25 cellular contexts compared by ENCODE assay signal in genomic region chr9:137971477-137972138, GRCh38.
DNase-seq lines count a peak whose midpoint lies in the region; ATAC-seq and TF ChIP-seq lines count a peak whose summit lies in the region.
"Had no signal": no experiment of that assay in that cellular context is flagged by ENCODE, and none has a peak within 500 bp of the region (broad histone marks: within the 10 kb centered on the region; RNA-seq: fewer than 3 reads in every experiment).

No MANE protein-coding gene starts in this region.

- no peaks in the 10 kb centered on the region for H3K4me1 ChIP-seq in lower lobe of right lung
- no peaks in the 10 kb centered on the region for H3K4me1 ChIP-seq in suprapubic skin
- H3K4me1 ChIP-seq: A549, ascending aorta, pancreas had no signal

- H3K4me1 Mint-ChIP-seq in activated T-cell treated with anti-CD3 and anti-CD28 coated beads, Interleukin-2, amount 50 U/mL, for 24 hours (ENCODE audit: low read depth), result no peaks in the 10 kb centered on the region
- H3K4me1 Mint-ChIP-seq: activated naive CD4-positive, alpha-beta T cell treated with anti-CD3 and anti-CD28 coated beads, Interleukin-2, amount 50 U/mL, for 24 hours; B cell; naive B cell had no signal

- TF ChIP-seq CTCF in lower lobe of right lung (IDR thresholded peaks at IDR 0.05), result no peak
- TF ChIP-seq CTCF in suprapubic skin (IDR thresholded peaks at IDR 0.05), result no peak

- DNase-seq in activated T-cell treated with anti-CD3 and anti-CD28 coated beads, Interleukin-2, amount 50 U/mL, for 24 hours, result peak; percentile 13
- DNase-seq in activated T-cell treated with anti-CD3 and anti-CD28 coated beads for 4 hours (no peak), H7 (peak; percentile 28), lower lobe of right lung (peak; percentile 41), suprapubic skin (ENCODE audit: low spot score in 2 of 2) (peak; percentile 31 to 74), amygdala (lab: John Stamatoyannopoulos, UW) (no peak)
- DNase-seq: activated CD4-positive, alpha-beta T cell treated with anti-CD3 and anti-CD28 coated beads, Interleukin-2, amount 50 U/mL, for 1 hour; central memory CD4-positive, alpha-beta T cell; glutamatergic neuron; mesenchymal stem cell; naive B cell; NCI-H1092; NCI-H187 treated with DMSO at 0.1 percent for 48 hours; trophoblast cell had no signal

- H3K9me3 ChIP-seq in lower lobe of right lung, result no peaks in the 10 kb centered on the region
- no peaks in the 10 kb centered on the region for H3K9me3 ChIP-seq in suprapubic skin
- H3K9me3 ChIP-seq: A549, ascending aorta, pancreas had no signal

- H3K36me3 Mint-ChIP-seq in activated T-cell treated with anti-CD3 and anti-CD28 coated beads, Interleukin-2, amount 50 U/mL, for 24 hours (ENCODE audit: low read depth), result no peaks in the 10 kb centered on the region
- H3K36me3 Mint-ChIP-seq: activated naive CD4-positive, alpha-beta T cell treated with anti-CD3 and anti-CD28 coated beads, Interleukin-2, amount 50 U/mL, for 24 hours; naive B cell had no signal

- 87% methylated on average over 7 of the region's 16 CpGs for WGBS in suprapubic skin

- H3K27ac ChIP-seq in lower lobe of right lung, result no peak overlapping the region
- H3K27ac ChIP-seq in suprapubic skin, result no peak overlapping the region
- H3K27ac ChIP-seq: A549, ascending aorta, pancreas had no signal

- TF ChIP-seq POLR2A in suprapubic skin (IDR thresholded peaks at IDR 0.05), result no peak

- H3K27me3 ChIP-seq in H7 (ENCODE audit: control insufficient read depth, insufficient read depth, low read length), result no peaks in the 10 kb centered on the region
- H3K27me3 ChIP-seq in lower lobe of right lung (ENCODE audit: low read depth), result peaks cover 3% of the 10 kb centered on the region
- H3K27me3 ChIP-seq in suprapubic skin, result peaks cover 10% of the 10 kb centered on the region
- H3K27me3 ChIP-seq: ascending aorta, pancreas had no signal

- no peak overlapping the region for H3K27ac Mint-ChIP-seq in activated T-cell treated with anti-CD3 and anti-CD28 coated beads, Interleukin-2, amount 50 U/mL, for 24 hours
- H3K27ac Mint-ChIP-seq: activated naive CD4-positive, alpha-beta T cell treated with anti-CD3 and anti-CD28 coated beads, Interleukin-2, amount 50 U/mL, for 24 hours; B cell; dendritic cell treated with granulocyte-macrophage colony-stimulating factor and Interleukin-4, amounts not matched to agents 40 ng/mL and 50 ng/mL, for 4 days; naive B cell; stimulated activated naive CD8-positive, alpha-beta T cell treated with anti-CD3 and anti-CD28 coated beads, Interleukin-15, Interleukin-2, amounts not matched to agents 100 ng/mL and 50 ng/mL, for 24 hours had no signal

- intact Hi-C loops in lower lobe of right lung (cut with DNase I), result no loop called here

- no peaks in the 10 kb centered on the region for H3K9me3 Mint-ChIP-seq in activated T-cell treated with anti-CD3 and anti-CD28 coated beads, Interleukin-2, amount 50 U/mL, for 24 hours
- H3K9me3 Mint-ChIP-seq: activated naive CD4-positive, alpha-beta T cell treated with anti-CD3 and anti-CD28 coated beads, Interleukin-2, amount 50 U/mL, for 24 hours; dendritic cell treated with granulocyte-macrophage colony-stimulating factor and Interleukin-4, amounts not matched to agents 40 ng/mL and 50 ng/mL, for 4 days; stimulated activated naive CD8-positive, alpha-beta T cell treated with anti-CD3 and anti-CD28 coated beads, Interleukin-15, Interleukin-2, amounts not matched to agents 100 ng/mL and 50 ng/mL, for 24 hours had no signal

- H3K4me3 ChIP-seq in H7 (ENCODE audit: insufficient read depth, low read depth, low read length) (no peak overlapping the region), lower lobe of right lung (no peak overlapping the region), suprapubic skin (no peak overlapping the region)
- H3K4me3 ChIP-seq: A549, ascending aorta, pancreas had no signal

- H3K27me3 Mint-ChIP-seq in activated T-cell treated with anti-CD3 and anti-CD28 coated beads, Interleukin-2, amount 50 U/mL, for 24 hours, result peaks cover 39% of the 10 kb centered on the region
- H3K27me3 Mint-ChIP-seq: dendritic cell treated with granulocyte-macrophage colony-stimulating factor and Interleukin-4, amounts not matched to agents 40 ng/mL and 50 ng/mL, for 4 days had no signal

- no peak for ATAC-seq in lower lobe of right lung
- ATAC-seq in GM18520 (IDR thresholded peaks at IDR 0.05; ENCODE audit: unreplicated experiment), result no peak
- ATAC-seq in GM21526 (IDR thresholded peaks at IDR 0.05; ENCODE audit: low FRiP score, unreplicated experiment), result no peak
- ATAC-seq: A549, HCT116, pancreas, right cardiac atrium had no signal

- no peak overlapping the region for H3K4me3 Mint-ChIP-seq in activated T-cell treated with anti-CD3 and anti-CD28 coated beads, Interleukin-2, amount 50 U/mL, for 24 hours
- H3K4me3 Mint-ChIP-seq: activated naive CD4-positive, alpha-beta T cell treated with anti-CD3 and anti-CD28 coated beads, Interleukin-2, amount 50 U/mL, for 24 hours; B cell; dendritic cell treated with granulocyte-macrophage colony-stimulating factor and Interleukin-4, amounts not matched to agents 40 ng/mL and 50 ng/mL, for 4 days; stimulated activated naive CD8-positive, alpha-beta T cell treated with anti-CD3 and anti-CD28 coated beads, Interleukin-15, Interleukin-2, amounts not matched to agents 100 ng/mL and 50 ng/mL, for 24 hours had no signal

- no peak for TF ChIP-seq EP300 in suprapubic skin (IDR thresholded peaks at IDR 0.05)

- H3K36me3 ChIP-seq in H7 (replicated peaks; ENCODE audit: control insufficient read depth, insufficient read depth, low read length) (no peaks in the 10 kb centered on the region; the same call in 1 of the 2 replicates), lower lobe of right lung (no peaks in the 10 kb centered on the region), suprapubic skin (no peaks in the 10 kb centered on the region)
- H3K36me3 ChIP-seq: ascending aorta, pancreas had no signal

Comparison
In these comparisons a context has a peak if more than half of its experiments do, and no peak if none do; other contexts are left out.
1. DNase-seq: peak in activated T-cell treated with anti-CD3 and anti-CD28 coated beads, Interleukin-2, amount 50 U/mL, for 24 hours (single experiment), H7 (single experiment), lower lobe of right lung (single experiment) and suprapubic skin (2 of 2); none in activated T-cell treated with anti-CD3 and anti-CD28 coated beads for 4 hours (single experiment) and amygdala (0 of 56).